In genomic region chr10:7340179-7340874, GRCh38 we compare ENCODE assay signal across 12 cellular contexts.
DNase-seq lines count a peak whose midpoint lies in the region; ATAC-seq and TF ChIP-seq lines count a peak whose summit lies in the region.
"Had no signal": no experiment of that assay in that cellular context is flagged by ENCODE, and none has a peak within 500 bp of the region (broad histone marks: within the 10 kb centered on the region; RNA-seq: fewer than 3 reads in every experiment).

No MANE protein-coding gene starts in this region.

- WGBS in heart left ventricle, 4 donors, result 39 to 50% (median 42%) methylated on average over 10 of the region's 10 CpGs

- H3K9me3 ChIP-seq in heart left ventricle, result peaks cover 0 to 5% (median 0%) of the 10 kb centered on the region in 12 donors
- no peaks in the 10 kb centered on the region for H3K9me3 ChIP-seq in breast epithelium
- H3K9me3 ChIP-seq in effector memory CD4-positive, alpha-beta T cell (ENCODE audit: control insufficient read depth, low read length), result no peaks in the 10 kb centered on the region

- H3K36me3 Mint-ChIP-seq in activated naive CD4-positive, alpha-beta T cell treated with anti-CD3 and anti-CD28 coated beads, Interleukin-2, amount 50 U/mL, for 24 hours, result peaks cover 41% of the 10 kb centered on the region
- peaks cover 48% of the 10 kb centered on the region for H3K36me3 Mint-ChIP-seq in activated T-helper 1 cell treated with anti-CD3 and anti-CD28 coated beads, Interleukin-12 subunit alpha, Interleukin-12 subunit beta, Interleukin-2, Interleukin-4 antibody, amounts not matched to agents 30 ng/mL and 10 ng/mL and 1 ng/mL, durations not matched to agents 14 hours and 24 hours and 36 hours (ENCODE audit: low read depth)

- no peak for TF ChIP-seq POLR2A in heart left ventricle (IDR thresholded peaks at IDR 0.05)
- no peak for TF ChIP-seq POLR2A in breast epithelium (IDR thresholded peaks at IDR 0.05)

- no peaks in the 10 kb centered on the region for H3K9me3 Mint-ChIP-seq in activated naive CD4-positive, alpha-beta T cell treated with anti-CD3 and anti-CD28 coated beads, Interleukin-2, amount 50 U/mL, for 24 hours
- no peaks in the 10 kb centered on the region for H3K9me3 Mint-ChIP-seq in activated T-helper 1 cell treated with anti-CD3 and anti-CD28 coated beads, Interleukin-12 subunit alpha, Interleukin-12 subunit beta, Interleukin-2, Interleukin-4 antibody, amounts not matched to agents 30 ng/mL and 10 ng/mL and 1 ng/mL, durations not matched to agents 14 hours and 24 hours and 36 hours

- H3K4me3 ChIP-seq in heart left ventricle (no peak overlapping the region), breast epithelium (no peak overlapping the region)
- H3K4me3 ChIP-seq in effector memory CD4-positive, alpha-beta T cell (ENCODE audit: insufficient read depth, low read depth, low read length, poor library complexity, severe bottlenecking), result no peak overlapping the region

- H3K4me1 ChIP-seq in heart left ventricle (peaks cover 0 to 57% (median 26%) of the 10 kb centered on the region in 12 donors), breast epithelium (no peaks in the 10 kb centered on the region)
- H3K4me1 ChIP-seq in effector memory CD4-positive, alpha-beta T cell (ENCODE audit: control insufficient read depth, insufficient read depth, low read length, poor library complexity, severe bottlenecking), result no peaks in the 10 kb centered on the region

- peak overlapping the region; percentile 57 for H3K27ac Mint-ChIP-seq in activated naive CD4-positive, alpha-beta T cell treated with anti-CD3 and anti-CD28 coated beads, Interleukin-2, amount 50 U/mL, for 24 hours
- H3K27ac Mint-ChIP-seq in activated T-helper 1 cell treated with anti-CD3 and anti-CD28 coated beads, Interleukin-12 subunit alpha, Interleukin-12 subunit beta, Interleukin-2, Interleukin-4 antibody, amounts not matched to agents 30 ng/mL and 10 ng/mL and 1 ng/mL, durations not matched to agents 14 hours and 24 hours and 36 hours, result peak overlapping the region; percentile 27

- peaks cover 77% of the 10 kb centered on the region for H3K4me1 Mint-ChIP-seq in activated naive CD4-positive, alpha-beta T cell treated with anti-CD3 and anti-CD28 coated beads, Interleukin-2, amount 50 U/mL, for 24 hours
- H3K4me1 Mint-ChIP-seq in activated T-helper 1 cell treated with anti-CD3 and anti-CD28 coated beads, Interleukin-12 subunit alpha, Interleukin-12 subunit beta, Interleukin-2, Interleukin-4 antibody, amounts not matched to agents 30 ng/mL and 10 ng/mL and 1 ng/mL, durations not matched to agents 14 hours and 24 hours and 36 hours (ENCODE audit: low read depth), result peaks cover 52% of the 10 kb centered on the region

- H3K36me3 ChIP-seq in heart left ventricle (no peaks in the 10 kb centered on the region), breast epithelium (no peaks in the 10 kb centered on the region)
- H3K36me3 ChIP-seq in effector memory CD4-positive, alpha-beta T cell (ENCODE audit: control insufficient read depth, insufficient read depth, low read length), result no peaks in the 10 kb centered on the region

- H3K27me3 ChIP-seq in heart left ventricle (no peaks in the 10 kb centered on the region), breast epithelium (no peaks in the 10 kb centered on the region)
- no peaks in the 10 kb centered on the region for H3K27me3 ChIP-seq in effector memory CD4-positive, alpha-beta T cell (replicated peaks; ENCODE audit: control insufficient read depth, insufficient read depth, low read length, poor library complexity, severe bottlenecking)

- H3K27ac ChIP-seq in heart left ventricle (peak overlapping the region in 11 of 12 donors; percentile 20 to 64 (median 41)), substantia nigra (ENCODE audit: low read depth, low read length, poor library complexity, severe bottlenecking) (peak overlapping the region; percentile 46), breast epithelium (no peak overlapping the region)
- no peak overlapping the region for H3K27ac ChIP-seq in effector memory CD4-positive, alpha-beta T cell (ENCODE audit: insufficient read depth, low read length, poor library complexity, severe bottlenecking)

- intact Hi-C loops in activated T-helper 1 cell treated with anti-CD3 and anti-CD28 coated beads, Interleukin-12 subunit alpha, Interleukin-12 subunit beta, Interleukin-2, Interleukin-4 antibody, amounts not matched to agents 30 ng/mL and 10 ng/mL and 1 ng/mL, durations not matched to agents 14 hours and 24 hours and 36 hours (cut with micrococcal nuclease), result no loop called here
- intact Hi-C loops in heart left ventricle (cut with DNase I) (loop anchor here in 8 of 10 donors (2.0 to 10.0 kb wide), 7 partner anchors 54 to 118 kb away; no protein-coding TSS in a partner anchor), breast epithelium (cut with DNase I; ENCODE audit: low total_unique reads) (no loop called here)

- no peak overlapping the region for H3K4me3 Mint-ChIP-seq in activated naive CD4-positive, alpha-beta T cell treated with anti-CD3 and anti-CD28 coated beads, Interleukin-2, amount 50 U/mL, for 24 hours
- H3K4me3 Mint-ChIP-seq in activated T-helper 1 cell treated with anti-CD3 and anti-CD28 coated beads, Interleukin-12 subunit alpha, Interleukin-12 subunit beta, Interleukin-2, Interleukin-4 antibody, amounts not matched to agents 30 ng/mL and 10 ng/mL and 1 ng/mL, durations not matched to agents 14 hours and 24 hours and 36 hours, result no peak overlapping the region
- H3K4me3 Mint-ChIP-seq: naive B cell had no signal

- no peaks in the 10 kb centered on the region for H3K27me3 Mint-ChIP-seq in activated naive CD4-positive, alpha-beta T cell treated with anti-CD3 and anti-CD28 coated beads, Interleukin-2, amount 50 U/mL, for 24 hours
- H3K27me3 Mint-ChIP-seq in activated T-helper 1 cell treated with anti-CD3 and anti-CD28 coated beads, Interleukin-12 subunit alpha, Interleukin-12 subunit beta, Interleukin-2, Interleukin-4 antibody, amounts not matched to agents 30 ng/mL and 10 ng/mL and 1 ng/mL, durations not matched to agents 14 hours and 24 hours and 36 hours (ENCODE audit: insufficient read depth), result no peaks in the 10 kb centered on the region
- H3K27me3 Mint-ChIP-seq: naive B cell had no signal

- DNase-seq in activated naive CD4-positive, alpha-beta T cell (lab: John Stamatoyannopoulos, UW), result no peak
- no peak for DNase-seq in activated T-helper 1 cell treated with anti-CD3 and anti-CD28 coated beads, Interleukin-12 subunit alpha, Interleukin-12 subunit beta, Interleukin-2, Interleukin-4 antibody, amounts not matched to agents 30 ng/mL and 10 ng/mL and 1 ng/mL, durations not matched to agents 14 hours and 24 hours and 36 hours (ENCODE audit: low spot score)
- DNase-seq in heart left ventricle, result peak in 3 of 5 donors; percentile 42 to 74 (median 50)
- DNase-seq in substantia nigra (lab: John Stamatoyannopoulos, UW), result peak in 17 of 49 donors; percentile 6 to 35 (median 15)
- DNase-seq in iPS-NIHi11 (ENCODE audit: low spot score), result no peak
- no peak for DNase-seq in breast epithelium (ENCODE audit: low spot score in 2 of 2)
- DNase-seq in effector memory CD4-positive, alpha-beta T cell, result no peak
- DNase-seq: dermis blood vessel endothelial cell, naive B cell, NCI-H2029 had no signal

- no peak for TF ChIP-seq CTCF in heart left ventricle (IDR thresholded peaks at IDR 0.05)
- no peak for TF ChIP-seq CTCF in breast epithelium (IDR thresholded peaks at IDR 0.05)

- ATAC-seq in heart left ventricle, result peak; percentile 75 to 91 (median 90)
- ATAC-seq: Panc1 had no signal

Comparison
In these comparisons a context has a peak if more than half of its experiments do, and no peak if none do; other contexts are left out.
1. DNase-seq: peak in heart left ventricle (3 of 5); none in activated naive CD4-positive, alpha-beta T cell (0 of 4), activated T-helper 1 cell treated with anti-CD3 and anti-CD28 coated beads, Interleukin-12 subunit alpha, Interleukin-12 subunit beta, Interleukin-2, Interleukin-4 antibody, amounts not matched to agents 30 ng/mL and 10 ng/mL and 1 ng/mL, durations not matched to agents 14 hours and 24 hours and 36 hours (single experiment), iPS-NIHi11 (single experiment), breast epithelium (0 of 2) and effector memory CD4-positive, alpha-beta T cell (0 of 3).
2. H3K27ac ChIP-seq: peak in heart left ventricle (11 of 12) and substantia nigra (single experiment); none in breast epithelium (0 of 2) and effector memory CD4-positive, alpha-beta T cell (single experiment).
3. intact Hi-C loops: an anchor here in heart left ventricle (2.0 to 10.0 kb wide); none called in activated T-helper 1 cell treated with anti-CD3 and anti-CD28 coated beads, Interleukin-12 subunit alpha, Interleukin-12 subunit beta, Interleukin-2, Interleukin-4 antibody, amounts not matched to agents 30 ng/mL and 10 ng/mL and 1 ng/mL, durations not matched to agents 14 hours and 24 hours and 36 hours and breast epithelium.